8 cellular contexts compared by ENCODE assay signal in genomic region chr6:133817460-133818047, GRCh38.
DNase-seq lines count a peak whose midpoint lies in the region; ATAC-seq and TF ChIP-seq lines count a peak whose summit lies in the region.

No MANE protein-coding gene starts in this region.

- H3K4me1 ChIP-seq in gastroesophageal sphincter, result peaks cover 0 to 7% (median 0%) of the 10 kb centered on the region in 3 donors

- TF ChIP-seq CTCF in glutamatergic neuron (IDR thresholded peaks at IDR 0.05; ENCODE audit: partially characterized antibody, unreplicated experiment) (peak; percentile 88), gastroesophageal sphincter (IDR thresholded peaks at IDR 0.05) (peak in 1 of 4 experiments; percentile 45)

- CTCF ChIA-PET in activated CD4-positive, alpha-beta memory T cell treated with anti-CD3 and anti-CD28 coated beads, Interleukin-2, amount 10 ng/mL, durations not matched to agents 7 days and 5 days (lab: Charles Lee), result interaction anchor here (1.6 to 2.0 kb wide), 3 partner anchors 15 to 23 kb away, joined by 4 to 5 read pairs (median 5); no protein-coding TSS in a partner anchor

- WGBS in gastroesophageal sphincter (ENCODE audit: low coverage in 1 of 2), 2 donors, result 74 to 80% methylated on average over 2 to 7 of the region's 9 CpGs

- no peak for TF ChIP-seq POLR2A in gastroesophageal sphincter (IDR thresholded peaks at IDR 0.05)

- peaks cover 1% of the 10 kb centered on the region for H3K27me3 Mint-ChIP-seq in activated CD4-positive, alpha-beta memory T cell treated with anti-CD3 and anti-CD28 coated beads, Interleukin-2, amount 10 ng/mL, durations not matched to agents 7 days and 5 days
- H3K27me3 Mint-ChIP-seq in glutamatergic neuron (ENCODE audit: unreplicated experiment), result peaks cover 2% of the 10 kb centered on the region
- peaks cover 24% of the 10 kb centered on the region for H3K27me3 Mint-ChIP-seq in stimulated activated naive CD8-positive, alpha-beta T cell treated with anti-CD3 and anti-CD28 coated beads, Interleukin-15, amount 100 ng/mL, for 72 hours

- peak; percentile 32 for DNase-seq in DMS53 (lab: John Stamatoyannopoulos, UW)
- no peak for DNase-seq in DMS53 treated with DMSO at 0.1 percent for 48 hours (lab: John Stamatoyannopoulos, UW; ENCODE audit: unreplicated experiment)
- DNase-seq in activated CD4-positive, alpha-beta memory T cell treated with anti-CD3 and anti-CD28 coated beads, Interleukin-2, amount 10 ng/mL, durations not matched to agents 7 days and 5 days, result peak; percentile 25
- peak; percentile 62 for DNase-seq in glutamatergic neuron
- peak; percentile 34 to 41 for DNase-seq in stimulated activated naive CD8-positive, alpha-beta T cell treated with anti-CD3 and anti-CD28 coated beads, Interleukin-15, amount 100 ng/mL, for 72 hours
- DNase-seq in NCI-H2029 (lab: John Stamatoyannopoulos, UW), result no peak

- H3K4me3 ChIP-seq in gastroesophageal sphincter, result no peak overlapping the region

- POLR2A ChIA-PET in activated CD4-positive, alpha-beta memory T cell treated with anti-CD3 and anti-CD28 coated beads, Interleukin-2, amount 10 ng/mL, durations not matched to agents 7 days and 5 days (lab: Charles Lee), result no interaction called here

- peak; percentile 82 for ATAC-seq in HG03280 (IDR thresholded peaks at IDR 0.05; ENCODE audit: unreplicated experiment)
- ATAC-seq in stimulated activated naive CD8-positive, alpha-beta T cell treated with anti-CD3 and anti-CD28 coated beads, Interleukin-15, amount 100 ng/mL, for 72 hours, result no peak
- no peak for ATAC-seq in gastroesophageal sphincter

- no peak overlapping the region for H3K27ac Mint-ChIP-seq in activated CD4-positive, alpha-beta memory T cell treated with anti-CD3 and anti-CD28 coated beads, Interleukin-2, amount 10 ng/mL, durations not matched to agents 7 days and 5 days
- no peak overlapping the region for H3K27ac Mint-ChIP-seq in glutamatergic neuron (ENCODE audit: unreplicated experiment)
- H3K27ac Mint-ChIP-seq in stimulated activated naive CD8-positive, alpha-beta T cell treated with anti-CD3 and anti-CD28 coated beads, Interleukin-15, amount 100 ng/mL, for 72 hours, result no peak overlapping the region

- H3K27me3 ChIP-seq in gastroesophageal sphincter, result no peaks in the 10 kb centered on the region

- no peak overlapping the region for H3K4me3 Mint-ChIP-seq in activated CD4-positive, alpha-beta memory T cell treated with anti-CD3 and anti-CD28 coated beads, Interleukin-2, amount 10 ng/mL, durations not matched to agents 7 days and 5 days
- H3K4me3 Mint-ChIP-seq in glutamatergic neuron (ENCODE audit: unreplicated experiment), result no peak overlapping the region
- no peak overlapping the region for H3K4me3 Mint-ChIP-seq in stimulated activated naive CD8-positive, alpha-beta T cell treated with anti-CD3 and anti-CD28 coated beads, Interleukin-15, amount 100 ng/mL, for 72 hours

- H3K36me3 ChIP-seq in gastroesophageal sphincter, result no peaks in the 10 kb centered on the region

- no peaks in the 10 kb centered on the region for H3K9me3 ChIP-seq in gastroesophageal sphincter

- H3K36me3 Mint-ChIP-seq in activated CD4-positive, alpha-beta memory T cell treated with anti-CD3 and anti-CD28 coated beads, Interleukin-2, amount 10 ng/mL, durations not matched to agents 7 days and 5 days (ENCODE audit: low read depth), result no peaks in the 10 kb centered on the region
- H3K36me3 Mint-ChIP-seq in glutamatergic neuron (ENCODE audit: unreplicated experiment), result no peaks in the 10 kb centered on the region

- no peaks in the 10 kb centered on the region for H3K9me3 Mint-ChIP-seq in activated CD4-positive, alpha-beta memory T cell treated with anti-CD3 and anti-CD28 coated beads, Interleukin-2, amount 10 ng/mL, durations not matched to agents 7 days and 5 days
- no peaks in the 10 kb centered on the region for H3K9me3 Mint-ChIP-seq in glutamatergic neuron (ENCODE audit: unreplicated experiment)
- peaks cover 7 to 10% of the 10 kb centered on the region in 2 donors for H3K9me3 Mint-ChIP-seq in stimulated activated naive CD8-positive, alpha-beta T cell treated with anti-CD3 and anti-CD28 coated beads, Interleukin-15, amount 100 ng/mL, for 72 hours

- no peak for TF ChIP-seq EP300 in gastroesophageal sphincter (IDR thresholded peaks at IDR 0.05)

- no peak overlapping the region for H3K27ac ChIP-seq in gastroesophageal sphincter

- no peaks in the 10 kb centered on the region for H3K4me1 Mint-ChIP-seq in activated CD4-positive, alpha-beta memory T cell treated with anti-CD3 and anti-CD28 coated beads, Interleukin-2, amount 10 ng/mL, durations not matched to agents 7 days and 5 days
- no peaks in the 10 kb centered on the region for H3K4me1 Mint-ChIP-seq in glutamatergic neuron (ENCODE audit: low read depth, unreplicated experiment)
- peaks cover 12% of the 10 kb centered on the region for H3K4me1 Mint-ChIP-seq in stimulated activated naive CD8-positive, alpha-beta T cell treated with anti-CD3 and anti-CD28 coated beads, Interleukin-15, amount 100 ng/mL, for 72 hours

Comparison
In these comparisons a context has a peak if more than half of its experiments do, and no peak if none do; other contexts are left out.
1. DNase-seq: peak in DMS53 (single experiment), activated CD4-positive, alpha-beta memory T cell treated with anti-CD3 and anti-CD28 coated beads, Interleukin-2, amount 10 ng/mL, durations not matched to agents 7 days and 5 days (single experiment), glutamatergic neuron (single experiment) and stimulated activated naive CD8-positive, alpha-beta T cell treated with anti-CD3 and anti-CD28 coated beads, Interleukin-15, amount 100 ng/mL, for 72 hours (2 of 2); none in DMS53 treated with DMSO at 0.1 percent for 48 hours (single experiment) and NCI-H2029 (single experiment).